8 cellular contexts compared by ENCODE assay signal in the genomic region with DNA sequence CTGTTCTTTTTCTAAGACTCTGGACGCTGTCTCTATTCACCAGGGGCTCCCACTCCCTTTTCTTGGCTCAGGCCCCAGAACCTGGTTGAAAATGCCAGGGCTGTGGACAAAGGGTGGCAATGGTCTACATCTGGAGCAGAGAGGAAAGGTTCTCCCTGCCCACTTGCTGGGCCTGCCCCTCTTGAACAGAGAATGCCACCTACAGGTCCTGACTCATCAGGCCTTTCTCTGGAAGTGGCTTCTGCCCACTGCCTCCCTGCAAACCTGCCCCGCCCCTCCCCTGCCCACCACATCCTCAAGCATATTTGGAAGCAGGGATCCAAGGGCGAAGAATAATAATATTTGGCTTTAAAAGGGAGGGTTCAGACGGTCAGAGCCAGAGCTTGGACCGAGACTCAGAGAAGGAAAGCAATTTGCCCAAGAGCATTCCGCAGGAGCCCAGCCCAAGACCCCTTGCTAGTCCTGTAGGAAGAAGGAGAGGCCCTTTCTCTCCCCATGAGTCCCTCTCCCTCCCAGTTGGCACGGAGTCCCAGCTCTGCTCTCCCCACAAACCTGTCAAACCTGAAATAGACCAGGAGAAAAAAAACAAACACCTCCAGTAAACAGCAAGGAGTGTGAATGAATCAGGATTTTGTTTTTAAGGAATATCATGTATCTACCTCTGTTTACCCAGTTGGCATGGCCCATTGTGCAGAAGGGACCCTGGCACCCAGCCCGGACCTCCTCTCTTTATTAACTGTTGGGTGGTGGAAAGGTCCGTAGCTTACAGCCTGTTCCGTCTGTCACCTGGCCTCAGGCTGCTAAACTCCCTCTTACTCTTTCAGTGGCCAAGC. TPM values are rescaled to one million over a fixed set of nuclear protein-coding genes. Genes with fewer than 3 reads are reported as not detected.
DNase-seq lines count a peak whose midpoint lies in the region; ATAC-seq lines count a peak whose summit lies in the region.

No MANE protein-coding gene starts in this region.

- H3K4me3 ChIP-seq in skeletal muscle tissue (ENCODE audit: low read length in 3 of 3), result no peak overlapping the region

- no peaks in the 10 kb centered on the region for H3K9me3 ChIP-seq in skeletal muscle tissue (ENCODE audit: control insufficient read depth in 3 of 3, low read length in 3 of 3)

- H3K4me1 ChIP-seq in skeletal muscle tissue (ENCODE audit: control insufficient read depth in 3 of 3, insufficient read depth in 3 of 3, low read length in 3 of 3), result peaks cover 13 to 19% (median 16%) of the 10 kb centered on the region in 3 donors

- no peak for ATAC-seq in HG03457 (IDR thresholded peaks at IDR 0.05; ENCODE audit: unreplicated experiment)

- H3K27me3 Mint-ChIP-seq in activated naive CD8-positive, alpha-beta T cell, result no peaks in the 10 kb centered on the region
- no peaks in the 10 kb centered on the region for H3K27me3 Mint-ChIP-seq in activated naive CD8-positive, alpha-beta T cell treated with anti-CD3 and anti-CD28 coated beads for 36 hours
- H3K27me3 Mint-ChIP-seq in dendritic cell treated with granulocyte-macrophage colony-stimulating factor and Interleukin-4, amounts not matched to agents 40 ng/mL and 50 ng/mL, for 4 days, result no peaks in the 10 kb centered on the region

- intact Hi-C loops in dendritic cell treated with granulocyte-macrophage colony-stimulating factor and Interleukin-4, amounts not matched to agents 40 ng/mL and 50 ng/mL, for 4 days (cut with micrococcal nuclease), result loop anchor here (10.0 kb wide), 1 partner anchor 340 kb away; a partner anchor contains a TSS
- intact Hi-C loops in posterior vena cava (cut with DNase I), result no loop called here

- no peaks in the 10 kb centered on the region for H3K36me3 ChIP-seq in skeletal muscle tissue (ENCODE audit: control insufficient read depth in 3 of 3, insufficient read depth in 3 of 3, low read length in 3 of 3)

- no peaks in the 10 kb centered on the region for H3K9me3 Mint-ChIP-seq in activated naive CD8-positive, alpha-beta T cell (ENCODE audit: low read depth)
- H3K9me3 Mint-ChIP-seq in activated naive CD8-positive, alpha-beta T cell treated with anti-CD3 and anti-CD28 coated beads for 36 hours, result no peaks in the 10 kb centered on the region
- no peaks in the 10 kb centered on the region for H3K9me3 Mint-ChIP-seq in dendritic cell treated with granulocyte-macrophage colony-stimulating factor and Interleukin-4, amounts not matched to agents 40 ng/mL and 50 ng/mL, for 4 days

- H3K27me3 ChIP-seq in skeletal muscle tissue (ENCODE audit: control insufficient read depth in 3 of 3, insufficient read depth in 3 of 3, low read length in 3 of 3), result no peaks in the 10 kb centered on the region

- H3K27ac Mint-ChIP-seq in activated naive CD8-positive, alpha-beta T cell, result no peak overlapping the region
- no peak overlapping the region for H3K27ac Mint-ChIP-seq in activated naive CD8-positive, alpha-beta T cell treated with anti-CD3 and anti-CD28 coated beads for 36 hours
- H3K27ac Mint-ChIP-seq in dendritic cell treated with granulocyte-macrophage colony-stimulating factor and Interleukin-4, amounts not matched to agents 40 ng/mL and 50 ng/mL, for 4 days, result peak overlapping the region; percentile 100

- H3K4me3 Mint-ChIP-seq in activated naive CD8-positive, alpha-beta T cell, result peak overlapping the region; percentile 5
- no peak overlapping the region for H3K4me3 Mint-ChIP-seq in activated naive CD8-positive, alpha-beta T cell treated with anti-CD3 and anti-CD28 coated beads for 36 hours
- peak overlapping the region; percentile 80 for H3K4me3 Mint-ChIP-seq in dendritic cell treated with granulocyte-macrophage colony-stimulating factor and Interleukin-4, amounts not matched to agents 40 ng/mL and 50 ng/mL, for 4 days

- H3K36me3 Mint-ChIP-seq in activated naive CD8-positive, alpha-beta T cell, result no peaks in the 10 kb centered on the region
- H3K36me3 Mint-ChIP-seq in activated naive CD8-positive, alpha-beta T cell treated with anti-CD3 and anti-CD28 coated beads for 36 hours, result no peaks in the 10 kb centered on the region
- peaks cover 66% of the 10 kb centered on the region for H3K36me3 Mint-ChIP-seq in dendritic cell treated with granulocyte-macrophage colony-stimulating factor and Interleukin-4, amounts not matched to agents 40 ng/mL and 50 ng/mL, for 4 days (ENCODE audit: low read depth)

- peak overlapping the region; percentile 76 for H3K27ac ChIP-seq in skeletal muscle tissue (ENCODE audit: low read depth, low read length)

- DNase-seq in activated naive CD8-positive, alpha-beta T cell treated with anti-CD3 and anti-CD28 coated beads for 36 hours, result no peak
- DNase-seq in NCI-H748 treated with DMSO at 0.1 percent for 48 hours (lab: John Stamatoyannopoulos, UW), result peak; percentile 97
- no peak for DNase-seq in effector CD8-positive, alpha-beta T cell (lab: John Stamatoyannopoulos, UW)
- no peak for DNase-seq in posterior vena cava (ENCODE audit: low spot score)

- H3K4me1 Mint-ChIP-seq in activated naive CD8-positive, alpha-beta T cell (ENCODE audit: low read depth), result peaks cover 34% of the 10 kb centered on the region
- peaks cover 34% of the 10 kb centered on the region for H3K4me1 Mint-ChIP-seq in activated naive CD8-positive, alpha-beta T cell treated with anti-CD3 and anti-CD28 coated beads for 36 hours
- peaks cover 87% of the 10 kb centered on the region for H3K4me1 Mint-ChIP-seq in dendritic cell treated with granulocyte-macrophage colony-stimulating factor and Interleukin-4, amounts not matched to agents 40 ng/mL and 50 ng/mL, for 4 days (ENCODE audit: low read depth)

- no peak overlapping the region for H3K9ac ChIP-seq in skeletal muscle tissue (ENCODE audit: low read depth in 1 of 3, low read length in 3 of 3)

RNA-seq across cellular contexts. Expression of a gene that starts 37.8 kb away (rescaled TPM):
- total RNA-seq in activated naive CD8-positive, alpha-beta T cell treated with anti-CD3 and anti-CD28 coated beads for 36 hours, result 10 to 100 TPM; 18.8 to 19.9 TPM
- total RNA-seq in skeletal muscle tissue (5.2 TPM), posterior vena cava (10 to 100 TPM; 69.4 to 80.3 TPM)
